In genomic region chr2:99066075-99066557, GRCh38 we compare ENCODE assay signal across 9 cellular contexts.
DNase-seq lines count a peak whose midpoint lies in the region; ATAC-seq and TF ChIP-seq lines count a peak whose summit lies in the region.
"Had no signal": no experiment of that assay in that cellular context is flagged by ENCODE, and none has a peak within 500 bp of the region (broad histone marks: within the 10 kb centered on the region; RNA-seq: fewer than 3 reads in every experiment).

No MANE protein-coding gene starts in this region.

- H2AFZ ChIP-seq in SU-DHL-6 (ENCODE audit: low read depth, low read length, severe bottlenecking) (no peak overlapping the region), parathyroid adenoma (peak overlapping the region; percentile 9)

- H3K36me3 ChIP-seq in SU-DHL-6 (ENCODE audit: low read length) (no peaks in the 10 kb centered on the region), parathyroid adenoma (ENCODE audit: control insufficient read depth, insufficient read depth, low read length) (no peaks in the 10 kb centered on the region)

- H3K4me2 ChIP-seq in SU-DHL-6 (ENCODE audit: low read depth, low read length, poor library complexity, severe bottlenecking) (no peak overlapping the region), parathyroid adenoma (ENCODE audit: low read length) (no peak overlapping the region)

- H3K9ac ChIP-seq in SU-DHL-6 (ENCODE audit: low read length): no peak overlapping the region
- no peak overlapping the region for H3K9ac ChIP-seq in parathyroid adenoma

- H4K20me1 ChIP-seq in SU-DHL-6 (ENCODE audit: low read depth, low read length): no peaks in the 10 kb centered on the region

- DNase-seq in AG10803 (ENCODE audit: low read depth) (peak; percentile 47), NCI-H1105 (lab: John Stamatoyannopoulos, UW) (peak; percentile 64), fibroblast of pulmonary artery (ENCODE audit: low read depth) (peak; percentile 61)
- DNase-seq in stimulated activated CD4-positive, alpha-beta T cell treated with anti-CD3 and anti-CD28 coated beads, Interleukin-4, amount 100 ng/mL, for 4 hours: no peak

- peak; percentile 22 for ATAC-seq in GM18499 (IDR thresholded peaks at IDR 0.05; ENCODE audit: insufficient read depth, unreplicated experiment)
- peak; percentile 30 for ATAC-seq in HG02840 (IDR thresholded peaks at IDR 0.05; ENCODE audit: low FRiP score, unreplicated experiment)

- H3K79me2 ChIP-seq in SU-DHL-6 (ENCODE audit: insufficient read depth, low read length): no peaks in the 10 kb centered on the region
- no peaks in the 10 kb centered on the region for H3K79me2 ChIP-seq in parathyroid adenoma

- H3K27me3 ChIP-seq in SU-DHL-6 (ENCODE audit: low read length) (no peaks in the 10 kb centered on the region), parathyroid adenoma (ENCODE audit: control insufficient read depth, insufficient read depth, low read length) (no peaks in the 10 kb centered on the region)

- H3K4me1 ChIP-seq in parathyroid adenoma: peaks cover 5% of the 10 kb centered on the region

- H3K9me2 ChIP-seq in SU-DHL-6 (replicated peaks; ENCODE audit: insufficient read depth, low read length): no peaks in the 10 kb centered on the region

- H3F3A ChIP-seq in SU-DHL-6 (ENCODE audit: insufficient read depth): no peaks in the 10 kb centered on the region

- H3K9me3 ChIP-seq in SU-DHL-6 (ENCODE audit: insufficient read depth, low read length) (no peaks in the 10 kb centered on the region), parathyroid adenoma (ENCODE audit: control insufficient read depth, low read length) (no peaks in the 10 kb centered on the region)

- H3K4me3 ChIP-seq in AG10803 (ENCODE audit: low read length): no peak overlapping the region
- H3K4me3 ChIP-seq in SU-DHL-6 (ENCODE audit: insufficient read depth, low read length, poor library complexity, severe bottlenecking): no peak overlapping the region
- H3K4me3 ChIP-seq in fibroblast of pulmonary artery (replicated peaks; ENCODE audit: low read depth, low read length): no peak overlapping the region
- H3K4me3 ChIP-seq in parathyroid adenoma (ENCODE audit: low read depth, low read length): no peak overlapping the region
- H3K4me3 ChIP-seq: skin epidermis had no signal

- H3K27ac ChIP-seq in SU-DHL-6 (ENCODE audit: low read depth, low read length): no peak overlapping the region
- no peak overlapping the region for H3K27ac ChIP-seq in parathyroid adenoma

- TF ChIP-seq CTCF in AG10803 (conservative IDR thresholded peaks at IDR 0.05; ENCODE audit: low read length) (peak; percentile 63), SU-DHL-6 (IDR thresholded peaks at IDR 0.05; ENCODE audit: insufficient read depth, low read length, poor library complexity, severe bottlenecking) (peak; percentile 51), fibroblast of pulmonary artery (IDR thresholded peaks at IDR 0.05; ENCODE audit: low read length, missing control alignments) (peak; percentile 54), parathyroid adenoma (IDR thresholded peaks at IDR 0.05) (peak; percentile 55)

Comparison
In these comparisons a context has a peak if more than half of its experiments do, and no peak if none do; other contexts are left out.
1. DNase-seq: peak in AG10803 (single experiment), NCI-H1105 (single experiment) and fibroblast of pulmonary artery (single experiment); none in stimulated activated CD4-positive, alpha-beta T cell treated with anti-CD3 and anti-CD28 coated beads, Interleukin-4, amount 100 ng/mL, for 4 hours (0 of 2).
2. Peak in every context shown above with its lines, with median percentiles within 50 percentile points of each other: CTCF ChIP-seq.